Comparison of ENCODE assay signal across 17 cellular contexts in genomic region chr2:224574423-224575084, GRCh38. TPM values are rescaled to one million over a fixed set of nuclear protein-coding genes. Genes with fewer than 3 reads are reported as not detected.
DNase-seq lines count a peak whose midpoint lies in the region; ATAC-seq, FAIRE-seq and TF ChIP-seq lines count a peak whose summit lies in the region.
"Had no signal": no experiment of that assay in that cellular context is flagged by ENCODE, and none has a peak within 500 bp of the region (broad histone marks: within the 10 kb centered on the region; RNA-seq: fewer than 3 reads in every experiment).

No MANE protein-coding gene starts in this region.

- no peak overlapping the region for H3K27ac ChIP-seq in CD4-positive, alpha-beta T cell (ENCODE audit: low read depth, low read length)
- no peak overlapping the region for H3K27ac ChIP-seq in H9 (ENCODE audit: insufficient read length, low read depth, low read length)
- H3K27ac ChIP-seq in GM12878 (ENCODE audit: control insufficient read depth, insufficient read depth), result no peak overlapping the region
- peak overlapping the region; percentile 32 for H3K27ac ChIP-seq in naive thymus-derived CD4-positive, alpha-beta T cell (ENCODE audit: low read depth, low read length)
- H3K27ac ChIP-seq: HL-60 had no signal

- H3K18ac ChIP-seq in H9 (ENCODE audit: insufficient read length, low read depth, low read length), result no peak overlapping the region

- RAD21 ChIA-PET in GM12878 (lab: Charles Lee; ENCODE audit: unreplicated experiment), result interaction anchor here (1.0 to 7.1 kb wide), 8 partner anchors 8 to 59 kb away, joined by 3 to 94 read pairs (median 8); partner anchors contain the start of gene CUL3

- no peak overlapping the region for H2BK15ac ChIP-seq in H9 (ENCODE audit: low read depth, low read length)

- H3K4me1 ChIP-seq in H9 (ENCODE audit: insufficient read depth, low read length), result peaks cover 11% of the 10 kb centered on the region; the same call in 1 of the 2 replicates
- peaks cover 25% of the 10 kb centered on the region for H3K4me1 ChIP-seq in GM12878 (ENCODE audit: control insufficient read depth, insufficient read depth, low read length)
- peaks cover 60 to 69% of the 10 kb centered on the region in 2 donors for H3K4me1 ChIP-seq in naive thymus-derived CD4-positive, alpha-beta T cell (ENCODE audit: control insufficient read depth in 2 of 2, insufficient read depth in 2 of 2, low read length in 2 of 2)

- no peaks in the 10 kb centered on the region for H3K23me2 ChIP-seq in H9 (ENCODE audit: insufficient read length, low read depth, low read length, poor library complexity, severe bottlenecking)

- no peak overlapping the region for H2BK5ac ChIP-seq in H9 (ENCODE audit: insufficient read length, low read length)

- H3K14ac ChIP-seq in H9 (ENCODE audit: insufficient read depth, low read length), result no peak overlapping the region

- no peak overlapping the region for H3T11ph ChIP-seq in H9 (ENCODE audit: low read length)

- H3K4me2 ChIP-seq in H9 (ENCODE audit: insufficient read depth, insufficient read length, low read length) (peak overlapping the region; percentile 28), GM12878 (ENCODE audit: control insufficient read depth, insufficient read depth) (peak overlapping the region; percentile 44)

- H4K8ac ChIP-seq in H9 (replicated peaks; ENCODE audit: insufficient read length, low read depth, low read length), result no peak overlapping the region

- no peak overlapping the region for H2AK5ac ChIP-seq in H9 (ENCODE audit: insufficient read length, low read length)

- no CpG with 5 or more reads among the region's 3 CpGs for WGBS in H9 (ENCODE audit: extremely low coverage, insufficient read length, low lambda C conversion rate)
- 11% methylated on average over 3 of the region's 3 CpGs for WGBS in GM12878 (ENCODE audit: insufficient coverage, insufficient replicate concordance, low lambda C conversion rate, missing lambda C conversion rate)

- H2BK20ac ChIP-seq in H9 (ENCODE audit: low read depth, low read length, poor library complexity, severe bottlenecking), result no peak overlapping the region

- CTCF ChIA-PET in CD4-positive, alpha-beta T cell (lab: Charles Lee), result interaction anchor here (1.4 kb wide), 1 partner anchor 17 kb away, joined by 4 read pairs; no protein-coding TSS in a partner anchor
- CTCF ChIA-PET in GM12878 (lab: Yijun Ruan, JAX), result interaction anchor here (1.0 to 2.9 kb wide), 8 partner anchors 9 to 73 kb away, joined by 3 to 9 read pairs (median 4); no protein-coding TSS in a partner anchor
- CTCF ChIA-PET in naive thymus-derived CD4-positive, alpha-beta T cell (lab: Charles Lee), result interaction anchor here (0.5 to 1.0 kb wide), 2 partner anchors 10 to 125 kb away, joined by 3 read pairs; no protein-coding TSS in a partner anchor

- no peak overlapping the region for H3K4me3 ChIP-seq in GM12878
- peak overlapping the region; percentile 24 for H3K4me3 ChIP-seq in naive thymus-derived CD4-positive, alpha-beta T cell (ENCODE audit: low read length)
- H3K4me3 ChIP-seq: thyroid gland had no signal

- POLR2A ChIA-PET in CD4-positive, alpha-beta T cell (lab: Charles Lee), result interaction anchor here (0.6 to 1.6 kb wide), 7 partner anchors 9 to 68 kb away, joined by 3 to 7 read pairs (median 3); no protein-coding TSS in a partner anchor
- POLR2A ChIA-PET in GM12878 (lab: Charles Lee), result interaction anchor here (1.0 to 7.6 kb wide), 5 partner anchors 10 to 53 kb away, joined by 3 to 49 read pairs (median 3); partner anchors contain the start of gene CUL3
- POLR2A ChIA-PET in naive thymus-derived CD4-positive, alpha-beta T cell (lab: Charles Lee), result interaction anchor here (1.3 to 2.2 kb wide), 2 partner anchors 10 to 12 kb away, joined by 3 to 7 read pairs; partner anchors contain the start of gene CUL3

- peaks cover 34% of the 10 kb centered on the region; the same call in 1 of the 2 replicates for H3K79me2 ChIP-seq in H9 (ENCODE audit: insufficient read depth, low read length)
- H3K79me2 ChIP-seq in GM12878 (ENCODE audit: control insufficient read depth, insufficient read depth, low read length), result peaks cover 97% of the 10 kb centered on the region

- TF ChIP-seq POLR2A in GM12878 (IDR thresholded peaks at IDR 0.05; ENCODE audit: low read depth, low read length), result no peak

- H2AFZ ChIP-seq in H9 (ENCODE audit: low read length) (no peak overlapping the region), GM12878 (ENCODE audit: control insufficient read depth, low read depth, low read length) (no peak overlapping the region)

- peaks cover 5% of the 10 kb centered on the region for H3K36me3 Mint-ChIP-seq in CD4-positive, alpha-beta T cell (ENCODE audit: low read depth)
- no peaks in the 10 kb centered on the region for H3K36me3 Mint-ChIP-seq in H9 (ENCODE audit: insufficient read depth in 1 of 3, low read depth in 3 of 3)
- H3K36me3 Mint-ChIP-seq in naive thymus-derived CD4-positive, alpha-beta T cell, result peaks cover 0 to 9% (median 4%) of the 10 kb centered on the region in 5 donors

- no peak for TF ChIP-seq CTCF in CD4-positive, alpha-beta T cell (IDR thresholded peaks at IDR 0.05)
- TF ChIP-seq CTCF in H9 (conservative IDR thresholded peaks at IDR 0.05) (no peak), GM12878 (IDR thresholded peaks at IDR 0.05 in 2 of 3, conservative IDR thresholded peaks at IDR 0.05 in 1 of 3; ENCODE audit: control insufficient read depth in 2 of 3, extremely low read depth in 1 of 3, insufficient read depth in 1 of 3, low read depth in 3 of 3, low read length in 3 of 3) (no peak)

- SMC1A ChIA-PET in GM12878 (lab: Charles Lee; ENCODE audit: uncharacterized antibody, unreplicated experiment), result interaction anchor here (0.9 to 17.7 kb wide), 11 partner anchors 6 to 84 kb away, joined by 3 to 219 read pairs (median 5); partner anchors contain the start of gene CUL3

- H2BK120ac ChIP-seq in H9 (ENCODE audit: low read depth, low read length, poor library complexity, severe bottlenecking), result no peak overlapping the region

- peak overlapping the region; percentile 62 for H3K4me3 Mint-ChIP-seq in CD4-positive, alpha-beta T cell
- peak overlapping the region in 1 of 2 experiments; percentile 43; a peak in 3 of 5 replicates for H3K4me3 Mint-ChIP-seq in H9
- peak overlapping the region in 9 of 10 donors; percentile 35 to 85 (median 76) for H3K4me3 Mint-ChIP-seq in naive thymus-derived CD4-positive, alpha-beta T cell
- H3K4me3 Mint-ChIP-seq: activated CD8-positive, alpha-beta memory T cell treated with anti-CD3 and anti-CD28 coated beads, Interleukin-2, amount 10 ng/mL, durations not matched to agents 7 days and 5 days; T-helper 1 cell treated with Interleukin-12 subunit alpha and Interleukin-12 subunit beta and Interleukin-4 antibody, amounts not matched to agents 30 μg/mL and 1 μg/mL, for 36 hours had no signal

- H3K79me1 ChIP-seq in H9 (ENCODE audit: insufficient read depth, low read depth, low read length, poor library complexity, severe bottlenecking), result no peaks in the 10 kb centered on the region

- H3K56ac ChIP-seq in H9 (ENCODE audit: insufficient read length, low read depth, low read length), result no peak overlapping the region

- peak overlapping the region; percentile 4 for H3K27ac Mint-ChIP-seq in CD4-positive, alpha-beta T cell
- H3K27ac Mint-ChIP-seq in H9, result peak overlapping the region in 1 of 3 experiments; percentile 32; a peak in 1 of 7 replicates
- peak overlapping the region in 7 of 9 donors; percentile 2 to 60 (median 44) for H3K27ac Mint-ChIP-seq in naive thymus-derived CD4-positive, alpha-beta T cell
- H3K27ac Mint-ChIP-seq: activated CD8-positive, alpha-beta memory T cell treated with anti-CD3 and anti-CD28 coated beads, Interleukin-2, amount 10 ng/mL, durations not matched to agents 7 days and 5 days; T-helper 1 cell treated with Interleukin-12 subunit alpha and Interleukin-12 subunit beta and Interleukin-4 antibody, amounts not matched to agents 30 μg/mL and 1 μg/mL, for 36 hours had no signal

- no peak for TF ChIP-seq RAD21 in GM12878 (IDR thresholded peaks at IDR 0.05; ENCODE audit: insufficient read depth, low read depth, low read length)

- no peak overlapping the region for H3K4ac ChIP-seq in H9 (ENCODE audit: low read depth, low read length)

- no TSS peak for BruUV-seq in GM12878 (replicated peaks; lab: Mats Ljungman, UMichigan)

- H2BK12ac ChIP-seq in H9 (ENCODE audit: insufficient read length, low read depth, low read length), result no peak overlapping the region

- no peak for DNase-seq in CD4-positive, alpha-beta T cell
- DNase-seq in H9 (no peak), GM12878 (ENCODE audit: low read depth, low spot score) (no peak), NCI-H2227 (lab: John Stamatoyannopoulos, UW; ENCODE audit: unreplicated experiment) (no peak), AG08396 (ENCODE audit: low spot score) (no peak)
- peak in 5 of 9 donors; percentile 4 to 24 (median 15) for DNase-seq in naive thymus-derived CD4-positive, alpha-beta T cell
- DNase-seq: activated CD8-positive, alpha-beta memory T cell treated with anti-CD3 and anti-CD28 coated beads, Interleukin-2, amount 10 ng/mL, durations not matched to agents 7 days and 5 days; Caco-2; kidney glomerular epithelial cell; MV-4-11; NCI-H2171 treated with DMSO at 0.1 percent for 48 hours; thyroid gland had no signal

- no peak for TF ChIP-seq EP300 in GM12878 (IDR thresholded peaks at IDR 0.05; ENCODE audit: borderline replicate concordance in 1 of 2, control insufficient read depth in 1 of 2, low read depth in 2 of 2, low read length in 2 of 2)

- H3K23ac ChIP-seq in H9 (ENCODE audit: insufficient read length, low read depth, low read length), result no peak overlapping the region

- H3K36me3 ChIP-seq in GM12878 (ENCODE audit: control insufficient read depth in 2 of 2, insufficient read depth in 2 of 2, low read length in 1 of 2), result peaks cover 0 to under 1% of the 10 kb centered on the region in 2 experiments; a peak in 2 of 4 replicates
- H3K36me3 ChIP-seq in naive thymus-derived CD4-positive, alpha-beta T cell (ENCODE audit: control insufficient read depth in 2 of 3, insufficient read depth in 3 of 3, low read length in 3 of 3), result no peaks in the 10 kb centered on the region
- H3K36me3 ChIP-seq: thyroid gland had no signal

- intact Hi-C loops in CD4-positive, alpha-beta T cell (cut with DNase I, micrococcal nuclease), result loop anchor here in 1 of 2 experiments (2.0 kb wide), 1 partner anchor 14 kb away; no protein-coding TSS in a partner anchor
- intact Hi-C loops in GM12878 (cut with micrococcal nuclease; ENCODE audit: unreplicated experiment), result no loop called here
- intact Hi-C loops in naive thymus-derived CD4-positive, alpha-beta T cell (cut with micrococcal nuclease), result loop anchor here in 1 of 2 donors (1.0 to 5.0 kb wide), 3 partner anchors 8 to 72 kb away; no protein-coding TSS in a partner anchor

- H3K27me3 Mint-ChIP-seq in CD4-positive, alpha-beta T cell, result no peaks in the 10 kb centered on the region
- no peaks in the 10 kb centered on the region for H3K27me3 Mint-ChIP-seq in H9 (ENCODE audit: low read depth)
- H3K27me3 Mint-ChIP-seq in naive thymus-derived CD4-positive, alpha-beta T cell, result no peaks in the 10 kb centered on the region
- H3K27me3 Mint-ChIP-seq: activated CD8-positive, alpha-beta memory T cell treated with anti-CD3 and anti-CD28 coated beads, Interleukin-2, amount 10 ng/mL, durations not matched to agents 7 days and 5 days had no signal

- H4K20me1 ChIP-seq in H9 (ENCODE audit: control insufficient read depth, insufficient read depth, insufficient read length) (no peaks in the 10 kb centered on the region), GM12878 (ENCODE audit: control insufficient read depth, insufficient read depth) (peaks cover 6% of the 10 kb centered on the region; the same call in 1 of the 2 replicates)

- H3K9ac ChIP-seq in H9 (ENCODE audit: extremely low read depth, insufficient read length, low read length) (no peak overlapping the region), GM12878 (ENCODE audit: control insufficient read depth, insufficient read depth, low read length) (no peak overlapping the region)

- no peak overlapping the region for H4K5ac ChIP-seq in H9 (ENCODE audit: insufficient read length, low read depth, low read length)

- H3K9me3 ChIP-seq in CD4-positive, alpha-beta T cell (ENCODE audit: control insufficient read depth, low read length), result no peaks in the 10 kb centered on the region
- H3K9me3 ChIP-seq in H9 (ENCODE audit: control insufficient read depth, low read depth, low read length) (no peaks in the 10 kb centered on the region), GM12878 (replicated peaks; ENCODE audit: control insufficient read depth, insufficient read depth, low read length) (no peaks in the 10 kb centered on the region)
- H3K9me3 ChIP-seq in naive thymus-derived CD4-positive, alpha-beta T cell (ENCODE audit: control insufficient read depth in 2 of 3, low read length in 3 of 3), result no peaks in the 10 kb centered on the region
- H3K9me3 ChIP-seq: Caco-2, thyroid gland had no signal

- H4K91ac ChIP-seq in H9 (ENCODE audit: insufficient read length, low read depth, low read length), result no peak overlapping the region

- H3K4me1 Mint-ChIP-seq in CD4-positive, alpha-beta T cell (ENCODE audit: low read depth), result peaks cover 100% of the 10 kb centered on the region
- H3K4me1 Mint-ChIP-seq in H9, result peaks cover 75 to 77% of the 10 kb centered on the region in 2 experiments
- peaks cover 58 to 99% (median 93%) of the 10 kb centered on the region in 7 donors for H3K4me1 Mint-ChIP-seq in naive thymus-derived CD4-positive, alpha-beta T cell

- ATAC-seq in CD4-positive, alpha-beta T cell (ENCODE audit: poor library complexity), result peak; percentile 63
- ATAC-seq in GM12878 (peak; percentile 42), HG03097 (IDR thresholded peaks at IDR 0.05; ENCODE audit: low FRiP score, unreplicated experiment) (no peak), GM21825 (IDR thresholded peaks at IDR 0.05; ENCODE audit: unreplicated experiment) (no peak)
- ATAC-seq in naive thymus-derived CD4-positive, alpha-beta T cell, result peak; percentile 62
- ATAC-seq: activated CD8-positive, alpha-beta memory T cell treated with anti-CD3 and anti-CD28 coated beads, Interleukin-2, amount 10 ng/mL, durations not matched to agents 7 days and 5 days had no signal

- H3K9me3 Mint-ChIP-seq in CD4-positive, alpha-beta T cell, result no peaks in the 10 kb centered on the region
- no peaks in the 10 kb centered on the region for H3K9me3 Mint-ChIP-seq in H9
- H3K9me3 Mint-ChIP-seq in naive thymus-derived CD4-positive, alpha-beta T cell, result no peaks in the 10 kb centered on the region
- H3K9me3 Mint-ChIP-seq: T-helper 1 cell treated with Interleukin-12 subunit alpha and Interleukin-12 subunit beta and Interleukin-4 antibody, amounts not matched to agents 30 μg/mL and 1 μg/mL, for 36 hours had no signal

- in situ Hi-C loops in GM12878 (cut with MboI), result no loop called here

- H3K27me3 ChIP-seq in CD4-positive, alpha-beta T cell (ENCODE audit: control insufficient read depth, insufficient read depth, low read length), result no peaks in the 10 kb centered on the region
- no peaks in the 10 kb centered on the region for H3K27me3 ChIP-seq in H9 (ENCODE audit: insufficient read depth, low read length)
- no peaks in the 10 kb centered on the region for H3K27me3 ChIP-seq in GM12878 (replicated peaks in 1 of 2; ENCODE audit: control insufficient read depth in 2 of 2, insufficient read depth in 2 of 2, low read length in 1 of 2)
- no peaks in the 10 kb centered on the region for H3K27me3 ChIP-seq in naive thymus-derived CD4-positive, alpha-beta T cell (ENCODE audit: control insufficient read depth in 2 of 2, insufficient read depth in 2 of 2, low read length in 2 of 2)
- H3K27me3 ChIP-seq: thyroid gland had no signal

- no peak for FAIRE-seq in GM12878 (lab: Jason Lieb, UNC)
- FAIRE-seq: frontal cortex had no signal

RNA-seq across cellular contexts. Expression of gene CUL3, which starts 10.6 kb away (rescaled TPM):
- total RNA-seq in CD4-positive, alpha-beta T cell, result 100 to 1,000 TPM; 115 TPM
- total RNA-seq in H9 (2021) (108 and 114 TPM in 2 replicates), GM12878 (2014; rRNA removed) (49.0 and 59.5 TPM in 2 replicates), GM12878 (2014; rRNA removed; fragmentation: Illumina TruSeq; extraction: Trizol) (89.7 and 89.9 TPM in 2 replicates), GM12878 (2021) (80.4 and 80.9 TPM in 2 replicates)
- total RNA-seq in GM12878 (2013; cell fraction: nucleolus; rRNA removed), result 137 and 145 TPM in 2 replicates
- 52.8 TPM for polyA plus RNA-seq in GM12878 (2011; ENCODE audit: low read depth)
- polyA plus RNA-seq in GM12878 (2011; rRNA removed) (57.8 and 92.2 TPM in 2 replicates), GM12878 (2014; fragmentation: Illumina TruSeq; extraction: Trizol) (95.4 and 122 TPM in 2 replicates), GM12878 (2014; fragmentation: Nextera tagmentation; extraction: Ambion mirVana) (10 to 100 TPM; 49.0 to 71.9 TPM), GM12878 (2014; rRNA removed) (40.8 and 46.6 TPM in 2 replicates), GM12878 (2016; fragmentation: Nextera tagmentation; extraction: Ambion mirVana) (10 to 100 TPM; 22.0 to 22.2 TPM)
- 22.4 and 23.9 TPM in 2 replicates for polyA plus RNA-seq in GM12878 (2011; cell fraction: cytosol; rRNA removed)
- 25.5 and 34.5 TPM in 2 replicates for polyA plus RNA-seq in GM12878 (2011; cell fraction: nucleus; rRNA removed)
- polyA plus RNA-seq in GM12878 (2012), result 70.0 and 76.0 TPM in 2 replicates
- 49.5 and 88.4 TPM in 2 replicates for polyA minus RNA-seq in GM12878 (2011; rRNA and poly(A)+ RNA removed)
- 26.6 and 29.9 TPM in 2 replicates for polyA minus RNA-seq in GM12878 (2011; cell fraction: cytosol; rRNA and poly(A)+ RNA removed)
- 42.2 and 69.2 TPM in 2 replicates for polyA minus RNA-seq in GM12878 (2011; cell fraction: nucleus; rRNA and poly(A)+ RNA removed)
- 10 to 100 TPM; 70.5 to 97.0 (median 87.8) TPM for total RNA-seq in naive thymus-derived CD4-positive, alpha-beta T cell
- polyA plus RNA-seq in naive thymus-derived CD4-positive, alpha-beta T cell, result 10 to 100 TPM; 21.4 to 38.2 TPM

Comparison
In these comparisons a context has a peak if more than half of its experiments do, and no peak if none do; other contexts are left out.
1. ATAC-seq: peak in CD4-positive, alpha-beta T cell (single experiment), GM12878 (single experiment) and naive thymus-derived CD4-positive, alpha-beta T cell (single experiment); none in HG03097 (single experiment) and GM21825 (single experiment).
2. DNase-seq: peak in naive thymus-derived CD4-positive, alpha-beta T cell (5 of 9); none in CD4-positive, alpha-beta T cell (0 of 10), H9 (single experiment), GM12878 (single experiment), NCI-H2227 (single experiment) and AG08396 (single experiment).